Comparison of ENCODE assay signal across 1 cellular context in the genomic region with DNA sequence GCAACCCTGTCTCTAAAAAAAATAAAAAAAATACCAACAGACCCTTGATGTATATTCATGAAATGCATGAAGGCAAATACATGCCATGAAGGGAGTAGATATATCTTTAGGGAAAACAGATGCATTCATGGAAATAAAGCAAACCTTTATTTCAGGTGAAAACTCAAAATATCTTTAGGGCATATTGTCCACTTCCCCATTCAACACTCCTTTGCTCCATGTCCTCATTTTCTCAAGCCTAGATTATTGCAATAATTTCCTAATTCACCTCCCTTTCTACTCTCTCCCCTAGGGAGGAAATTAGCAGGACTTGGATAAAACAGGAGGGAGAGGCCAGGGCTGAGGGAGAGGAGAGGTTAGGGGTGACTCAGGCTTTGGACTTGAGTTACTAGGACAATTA.
TF ChIP-seq lines count a peak whose summit lies in the region.

No MANE protein-coding gene starts in this region.

TF ChIP-seq in HepG2, 621 proteins besides CTCF, POLR2A, EP300 and RAD21:
- TF ChIP-seq, protein P1, sequence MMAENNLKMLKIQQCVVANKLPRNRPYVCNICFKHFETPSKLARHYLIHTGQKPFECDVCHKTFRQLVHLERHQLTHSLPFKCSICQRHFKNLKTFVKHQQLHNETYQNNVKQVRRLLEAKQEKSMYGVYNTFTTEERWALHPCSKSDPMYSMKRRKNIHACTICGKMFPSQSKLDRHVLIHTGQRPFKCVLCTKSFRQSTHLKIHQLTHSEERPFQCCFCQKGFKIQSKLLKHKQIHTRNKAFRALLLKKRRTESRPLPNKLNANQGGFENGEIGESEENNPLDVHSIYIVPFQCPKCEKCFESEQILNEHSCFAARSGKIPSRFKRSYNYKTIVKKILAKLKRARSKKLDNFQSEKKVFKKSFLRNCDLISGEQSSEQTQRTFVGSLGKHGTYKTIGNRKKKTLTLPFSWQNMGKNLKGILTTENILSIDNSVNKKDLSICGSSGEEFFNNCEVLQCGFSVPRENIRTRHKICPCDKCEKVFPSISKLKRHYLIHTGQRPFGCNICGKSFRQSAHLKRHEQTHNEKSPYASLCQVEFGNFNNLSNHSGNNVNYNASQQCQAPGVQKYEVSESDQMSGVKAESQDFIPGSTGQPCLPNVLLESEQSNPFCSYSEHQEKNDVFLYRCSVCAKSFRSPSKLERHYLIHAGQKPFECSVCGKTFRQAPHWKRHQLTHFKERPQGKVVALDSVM (CRISPR knock-in tag; IDR thresholded peaks at IDR 0.05) = 0 out of 2 replicates have a peak, but pooled peaks have one; percentile 9
- no peak for TF ChIP-seq MYPOP (CRISPR knock-in tag; IDR thresholded peaks at IDR 0.05)
